23 cellular contexts compared by ENCODE assay signal in genomic region chr9:134283692-134284265, GRCh38. TPM values are rescaled to one million over a fixed set of nuclear protein-coding genes. Genes with fewer than 3 reads are reported as not detected.
DNase-seq lines count a peak whose midpoint lies in the region; ATAC-seq, FAIRE-seq and TF ChIP-seq lines count a peak whose summit lies in the region.
"Had no signal": no experiment of that assay in that cellular context is flagged by ENCODE, and none has a peak within 500 bp of the region (broad histone marks: within the 10 kb centered on the region; RNA-seq: fewer than 3 reads in every experiment).

No MANE protein-coding gene starts in this region.

- H3K36me3 ChIP-seq in SK-N-SH (replicated peaks in 1 of 2; ENCODE audit: control insufficient read depth in 1 of 2, insufficient read depth in 2 of 2, low read length in 1 of 2) (no peaks in the 10 kb centered on the region), gastroesophageal sphincter (no peaks in the 10 kb centered on the region), pancreas (no peaks in the 10 kb centered on the region), vagina (no peaks in the 10 kb centered on the region)
- H3K36me3 ChIP-seq: tibial artery had no signal

- H3K9me3 Mint-ChIP-seq in CD14-positive monocyte: peaks cover 0 to 2% (median 0%) of the 10 kb centered on the region in 7 donors
- H3K9me3 Mint-ChIP-seq: mesothelial cell of epicardium; natural killer cell treated with Interleukin-12 subunit alpha and Interleukin-12 subunit beta and Interleukin-15 and Interleukin-18, amount 100 ng/mL, for 72 hours; T-helper 1 cell treated with Interleukin-12 subunit alpha and Interleukin-12 subunit beta and Interleukin-4 antibody, amounts not matched to agents 30 μg/mL and 1 μg/mL, for 36 hours had no signal

- H2AFZ ChIP-seq in SK-N-SH (ENCODE audit: low read depth): no peak overlapping the region
- H2AFZ ChIP-seq: parathyroid adenoma, PC-9 had no signal

- no peak overlapping the region for H3K4me3 Mint-ChIP-seq in CD14-positive monocyte
- H3K4me3 Mint-ChIP-seq: activated CD8-positive, alpha-beta memory T cell treated with anti-CD3 and anti-CD28 coated beads, Interleukin-2, amount 10 ng/mL, durations not matched to agents 7 days and 5 days; B cell; mesothelial cell of epicardium; natural killer cell treated with Interleukin-12 subunit alpha and Interleukin-12 subunit beta and Interleukin-15 and Interleukin-18, amount 100 ng/mL, for 72 hours; T-helper 1 cell treated with Interleukin-12 subunit alpha and Interleukin-12 subunit beta and Interleukin-4 antibody, amounts not matched to agents 30 μg/mL and 1 μg/mL, for 36 hours had no signal

- H3K27ac ChIP-seq in SK-N-SH (ENCODE audit: low read depth in 2 of 2, low read length in 1 of 2) (no peak overlapping the region), gastroesophageal sphincter (peak overlapping the region in 3 of 4 donors; percentile 70 to 80 (median 79)), pancreas (peak overlapping the region; percentile 66 to 78 (median 70)), vagina (peak overlapping the region; percentile 3)
- H3K27ac ChIP-seq: parathyroid adenoma, PC-9, tibial artery had no signal

- POLR2A ChIA-PET in SK-N-SH (lab: Yijun Ruan, JAX): no interaction called here

- DNase-seq in SK-N-SH (peak; percentile 30), pancreas (no peak), vagina (ENCODE audit: extremely low spot score in 2 of 2) (no peak), cerebellum (ENCODE audit: low spot score) (no peak), KG1 (lab: John Stamatoyannopoulos, UW) (no peak), CD14-positive monocyte (ENCODE audit: low spot score) (no peak)
- DNase-seq: 8988T; activated CD4-positive, alpha-beta T cell treated with anti-CD3 and anti-CD28 coated beads for 48 hours; activated CD8-positive, alpha-beta memory T cell treated with anti-CD3 and anti-CD28 coated beads, Interleukin-2, amount 10 ng/mL, durations not matched to agents 7 days and 5 days; activated naive CD4-positive, alpha-beta T cell treated with anti-CD3 and anti-CD28 coated beads, Interleukin-2, amount 50 U/mL, for 16 hours; Kasumi-1; stimulated activated naive CD4-positive, alpha-beta T cell had no signal

- ATAC-seq in SK-N-SH treated with all-trans-retinoic acid at 6 μM for 48 hours (no peak), gastroesophageal sphincter (no peak), pancreas (peak in 1 of 4 donors; percentile 3)
- ATAC-seq: activated CD8-positive, alpha-beta memory T cell treated with anti-CD3 and anti-CD28 coated beads, Interleukin-2, amount 10 ng/mL, durations not matched to agents 7 days and 5 days; natural killer cell treated with Interleukin-12 subunit alpha and Interleukin-12 subunit beta and Interleukin-15 and Interleukin-18, amount 100 ng/mL, for 72 hours had no signal

- TF ChIP-seq RAD21 in SK-N-SH (IDR thresholded peaks at IDR 0.05; ENCODE audit: low read length): no peak

- H3F3A ChIP-seq in SK-N-SH (replicated peaks; ENCODE audit: insufficient read depth): no peaks in the 10 kb centered on the region

- H3K9ac ChIP-seq in SK-N-SH: no peak overlapping the region
- H3K9ac ChIP-seq: parathyroid adenoma had no signal

- no peak for FAIRE-seq in pancreas (lab: Jason Lieb, UNC)
- FAIRE-seq: frontal cortex had no signal

- H3K27me3 Mint-ChIP-seq in CD14-positive monocyte (ENCODE audit: low read depth in 3 of 3): peaks cover 29 to 56% (median 34%) of the 10 kb centered on the region in 3 donors

- CTCF ChIA-PET in SK-N-SH (lab: Yijun Ruan, JAX): interaction anchor here (1.3 kb wide), 1 partner anchor 159 kb away, joined by 3 read pairs; no protein-coding TSS in a partner anchor

- TF ChIP-seq CTCF in SK-N-SH (IDR thresholded peaks at IDR 0.05) (no peak), gastroesophageal sphincter (IDR thresholded peaks at IDR 0.05) (no peak), pancreas (IDR thresholded peaks at IDR 0.05) (no peak), vagina (IDR thresholded peaks at IDR 0.05) (no peak), CD14-positive monocyte (IDR thresholded peaks at IDR 0.05) (no peak)

- H3K36me3 Mint-ChIP-seq in CD14-positive monocyte: no peaks in the 10 kb centered on the region
- H3K36me3 Mint-ChIP-seq: activated CD8-positive, alpha-beta memory T cell treated with anti-CD3 and anti-CD28 coated beads, Interleukin-2, amount 10 ng/mL, durations not matched to agents 7 days and 5 days; mesothelial cell of epicardium; natural killer cell treated with Interleukin-12 subunit alpha and Interleukin-12 subunit beta and Interleukin-15 and Interleukin-18, amount 100 ng/mL, for 72 hours had no signal

- H3K79me2 ChIP-seq in SK-N-SH (ENCODE audit: insufficient read depth): no peaks in the 10 kb centered on the region
- H3K79me2 ChIP-seq: parathyroid adenoma had no signal

- no peak for TF ChIP-seq POLR2A in gastroesophageal sphincter (IDR thresholded peaks at IDR 0.05)
- no peak for TF ChIP-seq POLR2A in vagina (IDR thresholded peaks at IDR 0.05)

- H3K27ac Mint-ChIP-seq in CD14-positive monocyte: no peak overlapping the region
- H3K27ac Mint-ChIP-seq: activated CD8-positive, alpha-beta memory T cell treated with anti-CD3 and anti-CD28 coated beads, Interleukin-2, amount 10 ng/mL, durations not matched to agents 7 days and 5 days; B cell; mesothelial cell of epicardium; natural killer cell treated with Interleukin-12 subunit alpha and Interleukin-12 subunit beta and Interleukin-15 and Interleukin-18, amount 100 ng/mL, for 72 hours; T-helper 1 cell treated with Interleukin-12 subunit alpha and Interleukin-12 subunit beta and Interleukin-4 antibody, amounts not matched to agents 30 μg/mL and 1 μg/mL, for 36 hours had no signal

- intact Hi-C loops in pancreas (cut with DNase I) (no loop called here), vagina (cut with DNase I) (no loop called here), CD14-positive monocyte (cut with micrococcal nuclease) (no loop called here)

- no peak overlapping the region for H3K4me2 ChIP-seq in SK-N-SH
- H3K4me2 ChIP-seq: PC-9, smooth muscle cell had no signal

- no peaks in the 10 kb centered on the region for H3K9me2 ChIP-seq in SK-N-SH

- peaks cover 11% of the 10 kb centered on the region for H3K4me1 Mint-ChIP-seq in CD14-positive monocyte
- H3K4me1 Mint-ChIP-seq: activated CD8-positive, alpha-beta memory T cell treated with anti-CD3 and anti-CD28 coated beads, Interleukin-2, amount 10 ng/mL, durations not matched to agents 7 days and 5 days had no signal

- H3K4me3 ChIP-seq in SK-N-SH (ENCODE audit: low read depth in 2 of 2, low read length in 1 of 2) (no peak overlapping the region), gastroesophageal sphincter (no peak overlapping the region), pancreas (no peak overlapping the region), vagina (no peak overlapping the region)
- H3K4me3 ChIP-seq: PC-9, smooth muscle cell, tibial artery had no signal

- no peaks in the 10 kb centered on the region for H3K9me3 ChIP-seq in SK-N-SH
- H3K9me3 ChIP-seq in gastroesophageal sphincter: no peaks in the 10 kb centered on the region
- H3K9me3 ChIP-seq in pancreas: no peaks in the 10 kb centered on the region
- no peaks in the 10 kb centered on the region for H3K9me3 ChIP-seq in vagina
- H3K9me3 ChIP-seq: tibial artery had no signal

- no peak for TF ChIP-seq EP300 in SK-N-SH (IDR thresholded peaks at IDR 0.05; ENCODE audit: borderline replicate concordance in 1 of 2, low read depth in 1 of 2, low read length in 1 of 2)
- TF ChIP-seq EP300 in gastroesophageal sphincter (IDR thresholded peaks at IDR 0.05): no peak

- H4K20me1 ChIP-seq in SK-N-SH (ENCODE audit: insufficient read depth): no peaks in the 10 kb centered on the region

- H3K27me3 ChIP-seq in SK-N-SH (ENCODE audit: insufficient read depth) (no peaks in the 10 kb centered on the region), gastroesophageal sphincter (no peaks in the 10 kb centered on the region), pancreas (no peaks in the 10 kb centered on the region), vagina (no peaks in the 10 kb centered on the region)

- WGBS in SK-N-SH (ENCODE audit: low lambda C conversion rate): 74% methylated on average over 12 of the region's 15 CpGs
- WGBS in gastroesophageal sphincter (ENCODE audit: low coverage in 1 of 2), 2 donors: 83 to 100% methylated on average over 1 to 3 of the region's 15 CpGs
- WGBS in pancreas, 2 donors: 56 to 61% methylated on average over 15 of the region's 15 CpGs

- H3K4me1 ChIP-seq in SK-N-SH (ENCODE audit: control insufficient read depth in 1 of 2, insufficient read depth in 2 of 2, low read depth in 1 of 2, low read length in 1 of 2): peaks cover 0 to 15% of the 10 kb centered on the region in 2 experiments; a peak in 1 of 4 replicates
- H3K4me1 ChIP-seq in gastroesophageal sphincter: peaks cover 0 to 25% (median 13%) of the 10 kb centered on the region in 3 donors
- no peaks in the 10 kb centered on the region for H3K4me1 ChIP-seq in pancreas
- H3K4me1 ChIP-seq in vagina: peaks cover 26% of the 10 kb centered on the region
- H3K4me1 ChIP-seq: parathyroid adenoma had no signal

TF ChIP-seq in SK-N-SH, 30 proteins besides CTCF, POLR2A, EP300 and RAD21:
- TF ChIP-seq CHD2 (IDR thresholded peaks at IDR 0.05; ENCODE audit: low read length, partially characterized antibody): no peak
- TF ChIP-seq EZH2phosphoT487 (IDR thresholded peaks at IDR 0.05; ENCODE audit: borderline replicate concordance, low read depth): no peak

TF ChIP-seq in SK-N-SH treated with all-trans-retinoic acid at 6 μM for 48 hours, 23 proteins besides CTCF, POLR2A, EP300 and RAD21 (continues in another document):
- TF ChIP-seq TCF4 (CRISPR knock-in tag; IDR thresholded peaks at IDR 0.05; ENCODE audit: borderline replicate concordance) (no peak), BACH2 (CRISPR knock-in tag; IDR thresholded peaks at IDR 0.05; ENCODE audit: borderline replicate concordance) (no peak), ZFP30 (CRISPR knock-in tag; IDR thresholded peaks at IDR 0.05) (no peak), PPARA (CRISPR knock-in tag; IDR thresholded peaks at IDR 0.05; ENCODE audit: borderline replicate concordance) (no peak), OSR1 (CRISPR knock-in tag; IDR thresholded peaks at IDR 0.05) (no peak), CSDC2 (CRISPR knock-in tag; IDR thresholded peaks at IDR 0.05) (no peak), ARNTL (CRISPR knock-in tag; IDR thresholded peaks at IDR 0.05; ENCODE audit: borderline replicate concordance, low read depth) (no peak)

RNA-seq across cellular contexts. Expression of gene RXRA, which starts 42.5 kb away (rescaled TPM):
- polyA plus RNA-seq in SK-N-SH (2012; rRNA removed) (5.2 and 7.6 TPM in 2 replicates), pancreas (10 to 100 TPM; 22.4 to 35.1 TPM), CD14-positive monocyte (10 to 100 TPM; 15.8 to 23.2 TPM)
- 3.4 and 5.5 TPM in 2 replicates for polyA plus RNA-seq in SK-N-SH (2012; cell fraction: cytosol; rRNA removed)
- polyA plus RNA-seq in SK-N-SH (2012; cell fraction: nucleus; rRNA removed): 8.0 and 8.8 TPM in 2 replicates
- total RNA-seq in gastroesophageal sphincter (10 to 100 TPM; 45.1 to 78.9 (median 55.3) TPM), pancreas (10 to 100 TPM; 20.2 to 34.1 (median 22.9) TPM), vagina (49.4 TPM), cerebellum (5.7 TPM)

Comparison
In these comparisons a context has a peak if more than half of its experiments do, and no peak if none do; other contexts are left out.
1. H3K27ac ChIP-seq: peak in gastroesophageal sphincter (3 of 4), pancreas (4 of 4) and vagina (single experiment); none in SK-N-SH (0 of 2).